Comparison of ENCODE assay signal across 10 cellular contexts in the genomic region with DNA sequence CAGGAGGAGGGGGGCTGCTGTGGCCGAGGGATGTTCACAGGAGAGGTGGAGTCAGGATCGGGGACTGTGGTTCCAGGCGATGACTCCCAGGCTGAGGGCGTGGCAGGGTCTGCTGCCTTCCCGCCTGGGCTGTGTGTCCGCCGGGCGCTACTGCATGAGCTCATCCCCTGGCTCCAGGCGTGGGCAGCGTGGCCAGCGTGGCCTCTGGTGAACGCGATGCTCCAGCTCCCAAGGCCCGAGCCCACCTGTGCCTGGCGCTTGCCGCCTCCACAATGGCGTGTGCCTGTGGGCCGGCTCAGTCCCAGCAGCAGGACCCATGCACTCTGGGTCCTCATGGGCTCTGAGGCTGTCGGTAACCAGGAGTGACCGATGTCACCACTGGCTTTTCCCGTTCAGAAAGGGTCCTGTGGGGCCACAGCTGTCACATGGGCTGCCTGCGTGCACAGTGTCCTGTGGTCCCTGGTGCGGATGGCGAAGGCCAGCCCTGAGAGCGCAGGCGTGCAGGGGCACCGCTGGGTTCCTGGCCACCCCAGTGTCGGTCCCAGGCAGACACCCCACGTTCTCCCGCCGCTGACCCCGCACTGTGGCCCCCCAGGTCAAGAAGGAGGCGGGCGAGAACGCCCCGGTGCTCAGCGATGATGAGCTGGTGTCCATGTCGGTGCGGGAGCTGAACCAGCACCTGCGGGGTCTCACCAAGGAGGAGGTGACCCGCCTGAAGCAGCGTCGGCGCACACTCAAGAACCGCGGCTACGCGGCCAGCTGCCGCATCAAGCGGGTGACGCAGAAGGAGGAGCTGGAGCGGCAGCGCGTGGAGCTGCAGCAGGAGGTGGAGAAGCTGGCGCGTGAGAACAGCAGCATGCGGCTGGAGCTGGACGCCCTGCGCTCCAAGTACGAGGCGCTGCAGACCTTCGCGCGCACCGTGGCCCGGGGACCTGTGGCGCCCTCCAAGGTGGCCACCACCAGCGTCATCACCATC. TPM values are rescaled to one million over a fixed set of nuclear protein-coding genes. Genes with fewer than 3 reads are reported as not detected.
DNase-seq lines count a peak whose midpoint lies in the region; ATAC-seq and TF ChIP-seq lines count a peak whose summit lies in the region.
"Had no signal": no experiment of that assay in that cellular context is flagged by ENCODE, and none has a peak within 500 bp of the region (broad histone marks: within the 10 kb centered on the region; RNA-seq: fewer than 3 reads in every experiment).

No MANE protein-coding gene starts in this region.

- CTCF ChIA-PET in Caco-2 (lab: Charles Lee): interaction anchor here (0.7 kb wide), 1 partner anchor 22 kb away, joined by 3 read pairs; no protein-coding TSS in a partner anchor

- peaks cover 3% of the 10 kb centered on the region for H3K36me3 ChIP-seq in Caco-2 (ENCODE audit: control insufficient read depth, insufficient read depth, low read length)
- peaks cover 14% of the 10 kb centered on the region for H3K36me3 ChIP-seq in osteoblast (ENCODE audit: insufficient read depth, low read length)

- H3K9me3 ChIP-seq in Caco-2 (no peaks in the 10 kb centered on the region), osteoblast (ENCODE audit: low read depth, low read length) (no peaks in the 10 kb centered on the region)
- H3K9me3 ChIP-seq: Peyer's patch had no signal

- H3K4me1 Mint-ChIP-seq in Caco-2 (ENCODE audit: low read depth, unreplicated experiment): no peaks in the 10 kb centered on the region
- no peaks in the 10 kb centered on the region for H3K4me1 Mint-ChIP-seq in central memory CD8-positive, alpha-beta T cell

- DNase-seq in Caco-2 (peak in 1 of 2 experiments; percentile 32), osteoblast (ENCODE audit: insufficient read length, low spot score, missing footprints) (no peak), epidermal melanocyte (ENCODE audit: insufficient read length, low spot score) (no peak), sciatic nerve (ENCODE audit: low spot score) (no peak), GM19240 (ENCODE audit: insufficient read length, low spot score) (no peak)
- DNase-seq in central memory CD8-positive, alpha-beta T cell (ENCODE audit: low spot score in 2 of 2): no peak
- DNase-seq: effector CD4-positive, alpha-beta T cell; NCI-H1930; nucleus accumbens; Peyer's patch had no signal

- POLR2A ChIA-PET in Caco-2 (lab: Charles Lee): interaction anchor here (0.6 kb wide), 1 partner anchor 24 kb away, joined by 3 read pairs; no protein-coding TSS in a partner anchor

- H3K27me3 ChIP-seq in Caco-2 (replicated peaks; ENCODE audit: control insufficient read depth, insufficient read depth, low read length): no peaks in the 10 kb centered on the region
- H3K27me3 ChIP-seq in osteoblast (ENCODE audit: insufficient read depth, low read length): no peaks in the 10 kb centered on the region
- H3K27me3 ChIP-seq: Peyer's patch had no signal

- H3K36me3 Mint-ChIP-seq in Caco-2 (ENCODE audit: insufficient read depth, unreplicated experiment): peaks cover 72% of the 10 kb centered on the region
- peaks cover 36% of the 10 kb centered on the region for H3K36me3 Mint-ChIP-seq in central memory CD8-positive, alpha-beta T cell (ENCODE audit: insufficient read depth)

- no peak for ATAC-seq in central memory CD8-positive, alpha-beta T cell (replicated peaks; ENCODE audit: extremely low read depth, poor library complexity, severe bottlenecking)
- ATAC-seq in sciatic nerve: no peak

- H2AFZ ChIP-seq in osteoblast (ENCODE audit: low read length): no peak overlapping the region

- H3K4me3 ChIP-seq in Caco-2 (ENCODE audit: low read depth, low read length): no peak overlapping the region
- H3K4me3 ChIP-seq in osteoblast (ENCODE audit: insufficient read depth, low read length): no peak overlapping the region

- no peaks in the 10 kb centered on the region for H3K9me3 Mint-ChIP-seq in Caco-2 (ENCODE audit: unreplicated experiment)
- H3K9me3 Mint-ChIP-seq in central memory CD8-positive, alpha-beta T cell: no peaks in the 10 kb centered on the region

- no peaks in the 10 kb centered on the region for H3K27me3 Mint-ChIP-seq in Caco-2 (ENCODE audit: insufficient read depth, unreplicated experiment)
- no peaks in the 10 kb centered on the region for H3K27me3 Mint-ChIP-seq in central memory CD8-positive, alpha-beta T cell

- TF ChIP-seq CTCF in Caco-2 (IDR thresholded peaks at IDR 0.05; ENCODE audit: insufficient read depth in 1 of 2, low read depth in 1 of 2, low read length in 1 of 2, severe bottlenecking in 1 of 2, unreplicated experiment in 1 of 2) (no peak), osteoblast (IDR thresholded peaks at IDR 0.05; ENCODE audit: extremely low read depth, low read depth, low read length) (no peak)

- peaks cover 58% of the 10 kb centered on the region for H3K79me2 ChIP-seq in osteoblast (ENCODE audit: insufficient read depth, low read length)

- no peak overlapping the region for H3K4me2 ChIP-seq in osteoblast (ENCODE audit: insufficient read depth, low read length)

- H4K20me1 ChIP-seq in osteoblast (ENCODE audit: insufficient read depth, low read length): no peaks in the 10 kb centered on the region

- H3K4me3 Mint-ChIP-seq in Caco-2 (ENCODE audit: unreplicated experiment): no peak overlapping the region
- H3K4me3 Mint-ChIP-seq in central memory CD8-positive, alpha-beta T cell: peak overlapping the region; percentile 23

- peak overlapping the region; percentile 50 for H3K27ac Mint-ChIP-seq in Caco-2 (ENCODE audit: unreplicated experiment)
- H3K27ac Mint-ChIP-seq in central memory CD8-positive, alpha-beta T cell (ENCODE audit: low read depth): no peak overlapping the region

- no TSS peak for BruUV-seq in Caco-2 (replicated peaks; lab: Mats Ljungman, UMichigan)

- peaks cover 25% of the 10 kb centered on the region for H3K4me1 ChIP-seq in Caco-2
- H3K4me1 ChIP-seq in osteoblast (ENCODE audit: insufficient read depth, low read length): peaks cover 24% of the 10 kb centered on the region

- H3K27ac ChIP-seq in osteoblast (ENCODE audit: low read depth, low read length): peak overlapping the region; percentile 99

- intact Hi-C loops in Caco-2 (cut with micrococcal nuclease; ENCODE audit: unreplicated experiment): no loop called here
- intact Hi-C loops in sciatic nerve (cut with DNase I): no loop called here

RNA-seq across cellular contexts. Expression of a gene that starts 9.1 kb away (rescaled TPM):
- total RNA-seq in Caco-2 (2022) (30.0 and 33.3 TPM in 2 replicates), osteoblast (19.7 and 21.7 TPM in 2 replicates), sciatic nerve (57.2 TPM)

RNA-seq across cellular contexts. Expression of a gene that starts 16.4 kb away (rescaled TPM):
- total RNA-seq in Caco-2 (2022) (16.5 and 22.0 TPM in 2 replicates), osteoblast (under 0.01 TPM in 2 replicates), sciatic nerve (0.27 TPM)

RNA-seq across cellular contexts. Expression of a gene that starts 30.2 kb away (rescaled TPM):
- total RNA-seq in Caco-2 (2022): 35.1 and 38.1 TPM in 2 replicates
- total RNA-seq in osteoblast: 32.1 and 38.7 TPM in 2 replicates
- total RNA-seq in sciatic nerve: 17.5 TPM

RNA-seq across cellular contexts. Expression of a gene that starts 35.4 kb away (rescaled TPM):
- 122 and 124 TPM in 2 replicates for total RNA-seq in Caco-2 (2022)
- 53.0 and 66.2 TPM in 2 replicates for total RNA-seq in osteoblast
- total RNA-seq in sciatic nerve: 78.4 TPM

Comparison
In these comparisons a context has a peak if more than half of its experiments do, and no peak if none do; other contexts are left out.
1. RNA of a gene that starts 16.4 kb away (total RNA-seq): 16.5 to 22.0 TPM in Caco-2; 0.27 TPM in sciatic nerve (single experiment) and under 0.01 TPM in osteoblast; every median in the first group is over 10 times any median in the second.